In genomic region chr2:120252207-120253020, GRCh38 we compare ENCODE assay signal across 1 cellular context.
A peak's percentile ranks its signal among the peaks of the same experiment; 100 is the strongest.
TF ChIP-seq lines count a peak whose summit lies in the region.

Gene RALB (plus strand): TSS chr2:120252852. CDS start chr2:120278665, 25,813 bp downstream.

TF ChIP-seq in HepG2, 621 proteins besides CTCF, POLR2A, EP300 and RAD21 (continued from another document and continues in another):
- no peak for TF ChIP-seq KDM1A (CRISPR knock-in tag; IDR thresholded peaks at IDR 0.05)
- no peak for TF ChIP-seq ZSCAN29 (CRISPR knock-in tag; conservative IDR thresholded peaks at IDR 0.05)
- TF ChIP-seq SMC3 (IDR thresholded peaks at IDR 0.05; ENCODE audit: low read length), result no peak
- TF ChIP-seq IRF1 (CRISPR knock-in tag; IDR thresholded peaks at IDR 0.05; ENCODE audit: low read depth), result no peak
- TF ChIP-seq MYPOP (CRISPR knock-in tag; IDR thresholded peaks at IDR 0.05), result no peak; the same call in 1 of the 2 replicates
- TF ChIP-seq ZNF274 (CRISPR knock-in tag; IDR thresholded peaks at IDR 0.05), result peak; percentile 83
- TF ChIP-seq FOXA1 (IDR thresholded peaks at IDR 0.05), result no peak
- TF ChIP-seq FOXA1 (CRISPR knock-in tag; IDR thresholded peaks at IDR 0.05), result no peak
- peak; percentile 47; the same call in 1 of the 2 replicates for TF ChIP-seq TBX2 (CRISPR knock-in tag; IDR thresholded peaks at IDR 0.05; ENCODE audit: borderline replicate concordance)
- TF ChIP-seq FOSL2 (CRISPR knock-in tag; IDR thresholded peaks at IDR 0.05), result no peak; the same call in 1 of the 2 replicates
- TF ChIP-seq CEBPZ (IDR thresholded peaks at IDR 0.05; ENCODE audit: low read length), result no peak
- TF ChIP-seq HHEX (CRISPR knock-in tag; IDR thresholded peaks at IDR 0.05), result no peak
- no peak for TF ChIP-seq ZNF484 (CRISPR knock-in tag; IDR thresholded peaks at IDR 0.05; ENCODE audit: borderline replicate concordance, low read depth)
- TF ChIP-seq ZNF558 (CRISPR knock-in tag; IDR thresholded peaks at IDR 0.05; ENCODE audit: borderline replicate concordance), result no peak
- peak; percentile 67; the same call in 1 of the 2 replicates for TF ChIP-seq HBP1 (CRISPR knock-in tag; IDR thresholded peaks at IDR 0.05; ENCODE audit: low read depth)
- peak; percentile 37; the same call in 1 of the 2 replicates for TF ChIP-seq TAF1 (CRISPR knock-in tag; IDR thresholded peaks at IDR 0.05)
- peak; percentile 74 for TF ChIP-seq SP5 (CRISPR knock-in tag; IDR thresholded peaks at IDR 0.05; ENCODE audit: borderline replicate concordance, low read depth)
- TF ChIP-seq ZBTB3 (CRISPR knock-in tag; IDR thresholded peaks at IDR 0.05; ENCODE audit: borderline replicate concordance, low read depth), result 0 out of 2 replicates have a peak, but pooled peaks have one; percentile 29
- no peak for TF ChIP-seq ZBTB40 (IDR thresholded peaks at IDR 0.05)
- TF ChIP-seq ZBTB40 (CRISPR knock-in tag; IDR thresholded peaks at IDR 0.05), result no peak
- peak; percentile 69; the same call in 1 of the 2 replicates for TF ChIP-seq DR1 (CRISPR knock-in tag; IDR thresholded peaks at IDR 0.05)
- peak; percentile 64; the same call in 1 of the 2 replicates for TF ChIP-seq POLR2G (IDR thresholded peaks at IDR 0.05; ENCODE audit: low read depth, low read length)
- TF ChIP-seq RAD51 (IDR thresholded peaks at IDR 0.05; ENCODE audit: borderline replicate concordance), result no peak
- TF ChIP-seq ZNF101 (CRISPR knock-in tag; IDR thresholded peaks at IDR 0.05; ENCODE audit: borderline replicate concordance, low read depth), result no peak
- TF ChIP-seq KDM3A (CRISPR knock-in tag; IDR thresholded peaks at IDR 0.05; ENCODE audit: low read depth), result no peak
- TF ChIP-seq ZNF776 (CRISPR knock-in tag; IDR thresholded peaks at IDR 0.05), result no peak
- no peak for TF ChIP-seq NFIC (IDR thresholded peaks at IDR 0.05; ENCODE audit: low read length)
- TF ChIP-seq BRF2 (CRISPR knock-in tag; IDR thresholded peaks at IDR 0.05), result no peak
- TF ChIP-seq MXD4 (CRISPR knock-in tag; IDR thresholded peaks at IDR 0.05), result peak; percentile 52; the same call in 1 of the 2 replicates
- TF ChIP-seq SRF (IDR thresholded peaks at IDR 0.05; ENCODE audit: low read depth, low read length), result no peak
- TF ChIP-seq U2AF1 (optimal IDR thresholded peaks at IDR 0.05; ENCODE audit: low read depth, low read length), result no peak
- no peak for TF ChIP-seq PRPF4 (IDR thresholded peaks at IDR 0.05; ENCODE audit: low read depth, low read length, poor library complexity, severe bottlenecking)
- TF ChIP-seq SIX4 (CRISPR knock-in tag; IDR thresholded peaks at IDR 0.05), result no peak
- no peak for TF ChIP-seq CEBPB (IDR thresholded peaks at IDR 0.05; ENCODE audit: borderline replicate concordance, low read depth, low read length)
- peak; percentile 68 for TF ChIP-seq MAZ (IDR thresholded peaks at IDR 0.05; ENCODE audit: borderline replicate concordance, low read depth, low read length)
- TF ChIP-seq MAZ (CRISPR knock-in tag; IDR thresholded peaks at IDR 0.05; ENCODE audit: low read depth), result peak; percentile 70; the same call in 1 of the 2 replicates
- no peak for TF ChIP-seq ZNF770 (CRISPR knock-in tag; IDR thresholded peaks at IDR 0.05)
- no peak for TF ChIP-seq ARNT2 (CRISPR knock-in tag; IDR thresholded peaks at IDR 0.05; ENCODE audit: low read depth)
- TF ChIP-seq ZZZ3 (CRISPR knock-in tag; IDR thresholded peaks at IDR 0.05; ENCODE audit: borderline replicate concordance), result no peak
- TF ChIP-seq SNAPC2 (CRISPR knock-in tag; IDR thresholded peaks at IDR 0.05), result no peak
- TF ChIP-seq STAT6 (CRISPR knock-in tag; IDR thresholded peaks at IDR 0.05; ENCODE audit: borderline replicate concordance), result peak; percentile 16; the same call in 1 of the 2 replicates
